In genomic region chr3:62103531-62103930, GRCh38 we compare ENCODE assay signal across 19 cellular contexts.
"Had no signal": no experiment of that assay in that cellular context is flagged by ENCODE, and none has a peak within 500 bp of the region (broad histone marks: within the 10 kb centered on the region; RNA-seq: fewer than 3 reads in every experiment).

No MANE protein-coding gene starts in this region.

- H3K4me1 ChIP-seq: body of pancreas, foreskin keratinocyte had no signal

- H3K9me3 ChIP-seq: body of pancreas, sigmoid colon, upper lobe of left lung had no signal

- H3K4me2 ChIP-seq: smooth muscle cell had no signal

- ATAC-seq: body of pancreas; foreskin keratinocyte; naive thymus-derived CD4-positive, alpha-beta T cell; WTC11 had no signal

- DNase-seq: activated gamma-delta T cell treated with Interleukin-2 at 50 U/mL for 16 hours; activated T-cell treated with anti-CD3 and anti-CD28 coated beads, Interleukin-2, amount 50 U/mL, for 1 hour; anterior cingulate cortex; body of pancreas; dermis blood vessel endothelial cell; effector CD8-positive, alpha-beta T cell; foreskin keratinocyte; kidney; naive thymus-derived CD4-positive, alpha-beta T cell; occipital lobe; sigmoid colon; stimulated activated CD4-positive, alpha-beta T cell treated with anti-CD3 and anti-CD28 coated beads, Interleukin-2, amount 100 ng/mL, for 48 hours; stimulated activated naive CD4-positive, alpha-beta T cell treated with Interleukin-2 at 50 U/mL for 16 hours; T1000; upper lobe of left lung had no signal

- H3K27me3 ChIP-seq: body of pancreas, cardiac muscle cell, foreskin keratinocyte, sigmoid colon, upper lobe of left lung had no signal

- H3K36me3 ChIP-seq: cardiac muscle cell, sigmoid colon, upper lobe of left lung had no signal

- H3K27ac ChIP-seq: body of pancreas, cardiac muscle cell, foreskin keratinocyte, sigmoid colon, upper lobe of left lung had no signal

- FAIRE-seq: kidney had no signal

- H3K4me3 ChIP-seq: body of pancreas, cardiac muscle cell, lung, sigmoid colon, smooth muscle cell, upper lobe of left lung had no signal
